24 cellular contexts compared by ENCODE assay signal in the genomic region with DNA sequence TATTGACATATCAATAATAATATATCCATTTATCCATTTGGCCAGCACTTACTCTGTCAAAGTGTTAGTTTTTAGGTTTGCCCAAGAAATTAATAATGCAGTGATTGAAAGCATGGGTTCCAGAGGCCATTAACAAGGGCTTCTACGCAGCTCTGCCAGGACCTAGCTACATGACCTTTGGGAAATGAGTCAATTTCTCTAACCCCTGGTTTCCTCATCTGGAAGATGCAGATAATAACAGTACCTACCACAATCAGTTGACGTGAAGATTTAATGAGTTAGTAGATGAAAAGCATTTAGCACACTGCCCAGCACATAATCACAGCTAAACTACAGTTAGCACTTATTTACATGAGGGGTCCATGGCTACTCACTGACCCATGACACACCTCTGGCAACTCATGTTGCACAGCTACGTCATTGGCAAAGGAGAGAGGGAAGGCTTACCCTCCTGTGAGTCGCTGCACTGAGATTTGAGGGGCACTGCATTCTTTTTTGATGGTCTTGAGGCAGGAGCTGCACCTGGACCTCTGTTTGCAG.
DNase-seq lines count a peak whose midpoint lies in the region; ATAC-seq, FAIRE-seq and TF ChIP-seq lines count a peak whose summit lies in the region.
"Had no signal": no experiment of that assay in that cellular context is flagged by ENCODE, and none has a peak within 500 bp of the region (broad histone marks: within the 10 kb centered on the region; RNA-seq: fewer than 3 reads in every experiment).

No MANE protein-coding gene starts in this region.

- H3K79me2 ChIP-seq in endothelial cell of umbilical vein (ENCODE audit: control insufficient read depth, insufficient read depth, low read length): no peaks in the 10 kb centered on the region
- H3K79me2 ChIP-seq in osteoblast (ENCODE audit: insufficient read depth, low read length): no peaks in the 10 kb centered on the region

- DNase-seq in HT1080 (ENCODE audit: low read depth) (peak; percentile 31), bronchial epithelial cell (ENCODE audit: low read depth) (no peak), endothelial cell of umbilical vein (ENCODE audit: low read depth, low spot score) (peak; percentile 64), osteoblast (ENCODE audit: insufficient read length, low spot score, missing footprints) (peak; percentile 29), H4 (ENCODE audit: low spot score) (no peak)
- DNase-seq: 8988T; ACHN; AML-193; BE2C; CD4-positive, alpha-beta T cell; CD8-positive, alpha-beta memory T cell; DMS 273 treated with DMSO at 0.1 percent for 48 hours; DMS79; EL; GDM1; GOT3; H7 had no signal

- H3K9me1 ChIP-seq in endothelial cell of umbilical vein (replicated peaks; ENCODE audit: control insufficient read depth, extremely low read depth, insufficient read depth, low read length): no peaks in the 10 kb centered on the region

- H3K4me3 ChIP-seq in bronchial epithelial cell (ENCODE audit: low read depth, low read length): no peak overlapping the region
- H3K4me3 ChIP-seq in endothelial cell of umbilical vein (replicated peaks in 1 of 3; ENCODE audit: insufficient read depth in 1 of 3, low read depth in 1 of 3, low read length in 3 of 3): no peak overlapping the region
- H3K4me3 ChIP-seq in osteoblast (ENCODE audit: insufficient read depth, low read length): no peak overlapping the region
- H3K4me3 ChIP-seq: A549; BLaER1 treated with 17β-estradiol and CSF1 and Interleukin-3, amounts not matched to agents 10 nM and 100 nM; GM12878 had no signal

- POLR2A ChIA-PET in endothelial cell of umbilical vein (lab: Charles Lee): no interaction called here

- dilution Hi-C loops in endothelial cell of umbilical vein (cut with MboI; ENCODE audit: extremely low pct_ligation_motif_present, low sequenced_read_pairs): no loop called here

- H3K27me3 ChIP-seq in bronchial epithelial cell (ENCODE audit: control insufficient read depth, insufficient read depth, low read length) (peaks cover 4% of the 10 kb centered on the region), endothelial cell of umbilical vein (ENCODE audit: control insufficient read depth in 2 of 2, insufficient read depth in 2 of 2, low read length in 2 of 2) (no peaks in the 10 kb centered on the region), osteoblast (ENCODE audit: insufficient read depth, low read length) (no peaks in the 10 kb centered on the region)
- H3K27me3 ChIP-seq: BE2C; BLaER1 treated with 17β-estradiol and CSF1 and Interleukin-3, amounts not matched to agents 10 nM and 100 nM had no signal

- TF ChIP-seq CTCF in bronchial epithelial cell (IDR thresholded peaks at IDR 0.05; ENCODE audit: insufficient read depth, low read length, severe bottlenecking): no peak
- TF ChIP-seq CTCF in endothelial cell of umbilical vein (IDR thresholded peaks at IDR 0.05; ENCODE audit: extremely low read depth in 1 of 2, insufficient read depth in 1 of 2, low read depth in 1 of 2, low read length in 2 of 2): no peak
- TF ChIP-seq CTCF in osteoblast (IDR thresholded peaks at IDR 0.05; ENCODE audit: extremely low read depth, low read depth, low read length): no peak

- intact Hi-C loops in endothelial cell of umbilical vein (cut with micrococcal nuclease): loop anchor here (5.0 kb wide), 1 partner anchor 165 kb away; no protein-coding TSS in a partner anchor

- H3K36me3 ChIP-seq in bronchial epithelial cell (ENCODE audit: control insufficient read depth, insufficient read depth, low read length) (no peaks in the 10 kb centered on the region), endothelial cell of umbilical vein (ENCODE audit: control insufficient read depth in 2 of 2, extremely low read depth in 1 of 2, insufficient read depth in 2 of 2, low read length in 2 of 2) (no peaks in the 10 kb centered on the region), osteoblast (ENCODE audit: insufficient read depth, low read length) (no peaks in the 10 kb centered on the region)
- H3K36me3 ChIP-seq: BLaER1 treated with 17β-estradiol and CSF1 and Interleukin-3, amounts not matched to agents 10 nM and 100 nM had no signal

- no peak overlapping the region for H2AFZ ChIP-seq in endothelial cell of umbilical vein (ENCODE audit: low read depth, low read length)
- no peak overlapping the region for H2AFZ ChIP-seq in osteoblast (ENCODE audit: low read length)

- H4K20me1 ChIP-seq in endothelial cell of umbilical vein (replicated peaks; ENCODE audit: control insufficient read depth, extremely low read depth, insufficient read depth, low read length) (no peaks in the 10 kb centered on the region), osteoblast (ENCODE audit: insufficient read depth, low read length) (no peaks in the 10 kb centered on the region)
- H4K20me1 ChIP-seq: BLaER1 treated with 17β-estradiol and CSF1 and Interleukin-3, amounts not matched to agents 10 nM and 100 nM had no signal

- H3K9ac ChIP-seq in endothelial cell of umbilical vein (replicated peaks; ENCODE audit: extremely low read depth, insufficient read depth, low read length): no peak overlapping the region
- H3K9ac ChIP-seq: BLaER1 treated with 17β-estradiol and CSF1 and Interleukin-3, amounts not matched to agents 10 nM and 100 nM had no signal

- FAIRE-seq in bronchial epithelial cell (lab: Jason Lieb, UNC): peak; percentile 55
- peak; percentile 87 for FAIRE-seq in endothelial cell of umbilical vein (lab: Jason Lieb, UNC)
- FAIRE-seq: A549, D721Med, GM12878 had no signal

- no peak for ATAC-seq in HG03378 (IDR thresholded peaks at IDR 0.05; ENCODE audit: unreplicated experiment)
- ATAC-seq in GM21423 (IDR thresholded peaks at IDR 0.05; ENCODE audit: unreplicated experiment): no peak
- ATAC-seq: A549, GM12878, HCT116 had no signal

- H3K4me2 ChIP-seq in endothelial cell of umbilical vein (ENCODE audit: insufficient read depth, low read length) (no peak overlapping the region), osteoblast (ENCODE audit: insufficient read depth, low read length) (no peak overlapping the region)
- H3K4me2 ChIP-seq: A549; BLaER1 treated with 17β-estradiol and CSF1 and Interleukin-3, amounts not matched to agents 10 nM and 100 nM had no signal

- H3K27ac ChIP-seq in endothelial cell of umbilical vein (ENCODE audit: insufficient read depth, low read depth, low read length) (no peak overlapping the region), osteoblast (ENCODE audit: low read depth, low read length) (no peak overlapping the region)
- H3K27ac ChIP-seq: A549; BLaER1 treated with 17β-estradiol and CSF1 and Interleukin-3, amounts not matched to agents 10 nM and 100 nM had no signal

- CTCF ChIA-PET in endothelial cell of umbilical vein (lab: Charles Lee): interaction anchor here (0.8 to 3.2 kb wide), 4 partner anchors 20 to 268 kb away, joined by 3 to 9 read pairs (median 3); partner anchors contain the start of gene PLXNA4

- BruUV-seq in endothelial cell of umbilical vein (replicated peaks; lab: Mats Ljungman, UMichigan): no TSS peak

- no peaks in the 10 kb centered on the region for H3K9me3 ChIP-seq in endothelial cell of umbilical vein (replicated peaks; ENCODE audit: control insufficient read depth, insufficient read depth, low read length)
- H3K9me3 ChIP-seq in osteoblast (ENCODE audit: low read depth, low read length): no peaks in the 10 kb centered on the region
- H3K9me3 ChIP-seq: A549, BE2C had no signal

- H3K4me1 ChIP-seq in endothelial cell of umbilical vein (ENCODE audit: control insufficient read depth, extremely low read depth, insufficient read depth, low read length): peaks cover 23% of the 10 kb centered on the region
- H3K4me1 ChIP-seq in osteoblast (ENCODE audit: insufficient read depth, low read length): no peaks in the 10 kb centered on the region
- H3K4me1 ChIP-seq: A549 had no signal

- no peak for TF ChIP-seq POLR2A in endothelial cell of umbilical vein (IDR thresholded peaks at IDR 0.05; ENCODE audit: low read depth, low read length)

TF ChIP-seq in endothelial cell of umbilical vein, 7 proteins besides CTCF, POLR2A, EP300 and RAD21:
- peak; percentile 57 for TF ChIP-seq POLR2AphosphoS5 (IDR thresholded peaks at IDR 0.05; ENCODE audit: insufficient read depth, low read depth, low read length)
- peak; percentile 92 for TF ChIP-seq GATA2 (IDR thresholded peaks at IDR 0.05; ENCODE audit: insufficient read depth, insufficient read length, low read depth, low read length)
- TF ChIP-seq EZH2 (IDR thresholded peaks at IDR 0.05; ENCODE audit: borderline replicate concordance, low read depth, low read length, severe bottlenecking): no peak
- peak; percentile 67 for TF ChIP-seq JUN (IDR thresholded peaks at IDR 0.05; ENCODE audit: borderline replicate concordance, insufficient read depth, insufficient read length, low read depth)
- peak; percentile 81 for TF ChIP-seq FOS (IDR thresholded peaks at IDR 0.05; ENCODE audit: borderline replicate concordance, insufficient read depth, low read length)
- no peak for TF ChIP-seq MYC (IDR thresholded peaks at IDR 0.05; ENCODE audit: low read depth, low read length)
- TF ChIP-seq MAX (IDR thresholded peaks at IDR 0.05; ENCODE audit: insufficient read depth, insufficient read length): no peak

Comparison
In these comparisons a context has a peak if more than half of its experiments do, and no peak if none do; other contexts are left out.
1. DNase-seq: peak in HT1080 (single experiment), endothelial cell of umbilical vein (single experiment) and osteoblast (single experiment); none in bronchial epithelial cell (single experiment) and H4 (single experiment).